ENCODE assay signal across 17 cellular contexts in the genomic region with DNA sequence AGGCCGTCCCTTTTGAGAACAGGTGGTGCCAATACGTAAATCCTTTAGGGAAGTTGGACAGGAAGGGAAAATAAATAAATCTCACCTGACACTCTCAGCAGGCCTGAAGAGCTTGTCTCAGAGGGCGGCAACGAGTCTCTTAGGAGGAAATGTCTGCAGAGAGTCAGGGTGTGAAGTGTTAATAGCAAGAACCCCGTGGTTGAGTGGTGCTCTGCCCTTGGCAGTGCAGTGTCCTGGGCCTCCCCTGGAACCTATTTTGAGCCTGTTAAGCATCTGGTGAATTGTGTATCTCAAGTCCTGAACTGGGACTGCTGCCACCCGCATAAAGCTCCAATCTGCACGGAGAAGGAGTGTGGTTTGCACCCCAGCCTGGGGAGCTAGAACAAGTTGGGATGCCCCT.
DNase-seq lines count a peak whose midpoint lies in the region; ATAC-seq and TF ChIP-seq lines count a peak whose summit lies in the region.
"Had no signal": no experiment of that assay in that cellular context is flagged by ENCODE, and none has a peak within 500 bp of the region (broad histone marks: within the 10 kb centered on the region; RNA-seq: fewer than 3 reads in every experiment).

No MANE protein-coding gene starts in this region.

- H3K9me3 Mint-ChIP-seq in progenitor cell of endocrine pancreas (ENCODE audit: low read depth): no peaks in the 10 kb centered on the region

- ATAC-seq in esophagus mucosa: peak; percentile 84
- ATAC-seq in lung (ENCODE audit: insufficient read depth, low FRiP score): peak; percentile 74
- no peak for ATAC-seq in GM19463 (IDR thresholded peaks at IDR 0.05; ENCODE audit: unreplicated experiment)

- H3K4me1 ChIP-seq in lung (ENCODE audit: control insufficient read depth in 2 of 2, insufficient read depth in 2 of 2, low read length in 2 of 2) (peaks cover 15 to 29% of the 10 kb centered on the region in 2 donors), subcutaneous abdominal adipose tissue (ENCODE audit: control insufficient read depth in 5 of 5, insufficient read depth in 5 of 5, low read length in 5 of 5) (peaks cover 17 to 34% (median 27%) of the 10 kb centered on the region in 5 donors)

- no peak overlapping the region for H3K4me3 Mint-ChIP-seq in progenitor cell of endocrine pancreas (ENCODE audit: low read depth)

- H3K4me3 ChIP-seq in WERI-Rb-1 (ENCODE audit: low read depth, low read length) (no peak overlapping the region), lung (no peak overlapping the region), subcutaneous abdominal adipose tissue (ENCODE audit: low read depth in 1 of 5, low read length in 5 of 5) (no peak overlapping the region)
- H3K4me3 ChIP-seq: esophagus muscularis mucosa, thyroid gland had no signal

- H3K9me3 ChIP-seq in WERI-Rb-1 (ENCODE audit: severe bottlenecking) (no peaks in the 10 kb centered on the region), lung (ENCODE audit: control insufficient read depth in 2 of 2, insufficient read depth in 1 of 2, low read length in 1 of 2) (no peaks in the 10 kb centered on the region), subcutaneous abdominal adipose tissue (ENCODE audit: control insufficient read depth in 5 of 5, low read length in 5 of 5) (no peaks in the 10 kb centered on the region)
- H3K9me3 ChIP-seq: esophagus muscularis mucosa, thyroid gland had no signal

- H3K27me3 ChIP-seq in WERI-Rb-1 (ENCODE audit: insufficient read depth, low read depth, severe bottlenecking) (no peaks in the 10 kb centered on the region), lung (ENCODE audit: control insufficient read depth, insufficient read depth) (no peaks in the 10 kb centered on the region), subcutaneous abdominal adipose tissue (ENCODE audit: control insufficient read depth in 5 of 5, insufficient read depth in 4 of 5, low read length in 5 of 5) (no peaks in the 10 kb centered on the region)
- H3K27me3 ChIP-seq: esophagus muscularis mucosa, thyroid gland had no signal

- WGBS in lung, 2 donors: 26 to 38% methylated on average over 7 of the region's 7 CpGs

- peak overlapping the region; percentile 25; the same call in 1 of the 2 replicates for H3K27ac ChIP-seq in WERI-Rb-1
- peak overlapping the region; percentile 83 to 86 for H3K27ac ChIP-seq in lung (ENCODE audit: low read depth in 1 of 2, low read length in 1 of 2)
- peak overlapping the region; percentile 75 for H3K27ac ChIP-seq in subcutaneous abdominal adipose tissue (ENCODE audit: low read depth, low read length)
- H3K27ac ChIP-seq: C4-2B, HL-60, KMS-11, thyroid gland had no signal

- H3K36me3 Mint-ChIP-seq in progenitor cell of endocrine pancreas (ENCODE audit: insufficient read depth): no peaks in the 10 kb centered on the region

- H3K36me3 ChIP-seq in WERI-Rb-1 (no peaks in the 10 kb centered on the region), lung (ENCODE audit: control insufficient read depth in 2 of 2, insufficient read depth in 2 of 2, low read length in 2 of 2) (no peaks in the 10 kb centered on the region), subcutaneous abdominal adipose tissue (ENCODE audit: control insufficient read depth in 5 of 5, insufficient read depth in 5 of 5, low read length in 5 of 5) (no peaks in the 10 kb centered on the region)
- H3K36me3 ChIP-seq: esophagus muscularis mucosa, thyroid gland had no signal

- no peak for TF ChIP-seq CTCF in WERI-Rb-1 (IDR thresholded peaks at IDR 0.05; ENCODE audit: low read depth, low read length)
- no peak for TF ChIP-seq CTCF in lung (IDR thresholded peaks at IDR 0.05; ENCODE audit: control extremely low read depth, extremely low read depth)
- TF ChIP-seq CTCF in progenitor cell of endocrine pancreas (IDR thresholded peaks at IDR 0.05; ENCODE audit: unreplicated experiment): no peak

- DNase-seq in WERI-Rb-1 (peak; percentile 40), lung (ENCODE audit: low spot score) (peak; percentile 78), progenitor cell of endocrine pancreas (ENCODE audit: low spot score, unreplicated experiment) (no peak)
- DNase-seq in activated naive CD4-positive, alpha-beta T cell treated with anti-CD3 and anti-CD28 coated beads, Interleukin-2, amount 50 U/mL, for 16 hours: no peak
- DNase-seq in activated CD8-positive, alpha-beta memory T cell treated with anti-CD3 and anti-CD28 coated beads, Interleukin-2, amount 50 U/mL, for 48 hours: no peak
- DNase-seq: activated CD4-positive, alpha-beta T cell treated with anti-CD3 and anti-CD28 coated beads for 48 hours; DMS79 treated with DMSO at 0.1 percent for 48 hours; NCI-H1694; NCI-H748 treated with DMSO at 0.1 percent for 48 hours had no signal

- no peak overlapping the region for H3K27ac Mint-ChIP-seq in progenitor cell of endocrine pancreas

- no peaks in the 10 kb centered on the region for H3K27me3 Mint-ChIP-seq in progenitor cell of endocrine pancreas

- peaks cover 6% of the 10 kb centered on the region for H3K4me1 Mint-ChIP-seq in progenitor cell of endocrine pancreas (ENCODE audit: low read depth)

- H3K9ac ChIP-seq in subcutaneous abdominal adipose tissue (ENCODE audit: low read length in 5 of 5): no peak overlapping the region
- H3K9ac ChIP-seq: KMS-11 had no signal

Comparison
In these comparisons a context has a peak if more than half of its experiments do, and no peak if none do; other contexts are left out.
1. DNase-seq: peak in WERI-Rb-1 (single experiment) and lung (single experiment); none in progenitor cell of endocrine pancreas (single experiment), activated naive CD4-positive, alpha-beta T cell treated with anti-CD3 and anti-CD28 coated beads, Interleukin-2, amount 50 U/mL, for 16 hours (single experiment) and activated CD8-positive, alpha-beta memory T cell treated with anti-CD3 and anti-CD28 coated beads, Interleukin-2, amount 50 U/mL, for 48 hours (single experiment).
2. H3K27ac ChIP-seq: peak in every context shown above with its lines; median percentile 84 in lung; 75 in subcutaneous abdominal adipose tissue; 25 in WERI-Rb-1.